ENCODE assay signal across 12 cellular contexts in the genomic region with DNA sequence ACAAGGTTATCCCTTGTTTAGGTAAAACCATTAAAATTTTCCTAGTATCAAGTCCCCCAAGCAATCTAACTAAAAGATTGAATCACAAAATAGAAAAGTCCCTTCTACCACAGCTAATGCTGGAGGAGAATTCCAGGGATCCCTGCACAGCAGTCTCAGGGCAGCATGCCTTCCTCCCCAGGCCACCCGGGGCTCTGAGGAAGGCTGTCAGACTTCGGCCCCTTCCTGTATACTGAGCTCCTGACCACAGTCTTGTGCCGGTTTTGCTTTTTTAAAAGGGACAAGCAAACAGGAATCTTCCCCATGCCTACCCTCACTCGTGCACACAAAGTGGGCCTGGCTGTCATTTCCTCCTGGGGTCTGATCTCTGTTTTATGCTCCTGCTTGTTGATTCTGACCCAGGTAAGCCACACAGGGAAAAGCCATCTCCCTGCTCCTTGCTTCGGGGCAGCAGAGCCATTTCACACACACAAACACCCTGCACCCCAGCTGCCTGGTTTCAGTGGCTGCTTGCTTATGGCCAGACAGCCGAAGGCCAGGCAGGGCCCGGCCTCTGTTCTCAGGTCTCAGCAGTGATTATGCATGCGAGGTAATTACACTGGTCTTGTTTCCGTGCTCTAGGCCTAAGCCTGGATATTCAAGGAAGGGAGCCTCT.
DNase-seq lines count a peak whose midpoint lies in the region; ATAC-seq and TF ChIP-seq lines count a peak whose summit lies in the region.
"Had no signal": no experiment of that assay in that cellular context is flagged by ENCODE, and none has a peak within 500 bp of the region (broad histone marks: within the 10 kb centered on the region; RNA-seq: fewer than 3 reads in every experiment).

No MANE protein-coding gene starts in this region.

- H3K9ac ChIP-seq in BLaER1 treated with 17β-estradiol and CSF1 and Interleukin-3, amounts not matched to agents 10 nM and 100 nM: peak overlapping the region in 1 of 11 experiments; percentile 26; a peak in 1 of 22 replicates
- H3K9ac ChIP-seq in fibroblast of lung (ENCODE audit: insufficient read depth, low read length) (no peak overlapping the region), parathyroid adenoma (no peak overlapping the region)

- POLR2A ChIA-PET in activated CD4-positive, alpha-beta memory T cell treated with anti-CD3 and anti-CD28 coated beads for 36 hours (lab: Charles Lee): no interaction called here

- H3K9me3 Mint-ChIP-seq in activated CD4-positive, alpha-beta memory T cell treated with anti-CD3 and anti-CD28 coated beads for 36 hours: no peaks in the 10 kb centered on the region
- no peaks in the 10 kb centered on the region for H3K9me3 Mint-ChIP-seq in activated CD8-positive, alpha-beta memory T cell treated with anti-CD3 and anti-CD28 coated beads, Interleukin-2, amount 10 ng/mL, durations not matched to agents 7 days and 5 days (ENCODE audit: low read depth)

- no peak overlapping the region for H3K4me3 ChIP-seq in BLaER1 treated with 17β-estradiol and CSF1 and Interleukin-3, amounts not matched to agents 10 nM and 100 nM
- no peak overlapping the region for H3K4me3 ChIP-seq in Peyer's patch
- no peak overlapping the region for H3K4me3 ChIP-seq in fibroblast of lung (replicated peaks in 1 of 4; ENCODE audit: control extremely low read depth in 1 of 4, insufficient read depth in 1 of 4, low read depth in 3 of 4, low read length in 4 of 4)
- H3K4me3 ChIP-seq in parathyroid adenoma (ENCODE audit: low read depth, low read length): no peak overlapping the region

- H2AFZ ChIP-seq in fibroblast of lung (ENCODE audit: low read length): peak overlapping the region; percentile 7
- peak overlapping the region; percentile 4 for H2AFZ ChIP-seq in parathyroid adenoma

- TF ChIP-seq CTCF in Peyer's patch (IDR thresholded peaks at IDR 0.05) (no peak), fibroblast of lung (conservative IDR thresholded peaks at IDR 0.05 in 1 of 2, IDR thresholded peaks at IDR 0.05 in 1 of 2; ENCODE audit: low read depth in 1 of 2, low read length in 2 of 2) (no peak), parathyroid adenoma (IDR thresholded peaks at IDR 0.05) (no peak)

- H3K79me2 ChIP-seq in fibroblast of lung (ENCODE audit: control insufficient read depth, insufficient read depth, low read length): no peaks in the 10 kb centered on the region
- no peaks in the 10 kb centered on the region for H3K79me2 ChIP-seq in parathyroid adenoma

- intact Hi-C loops in activated CD4-positive, alpha-beta memory T cell treated with anti-CD3 and anti-CD28 coated beads for 36 hours (cut with micrococcal nuclease): loop anchor here (10.0 kb wide), 2 partner anchors 152 to 792 kb away; a partner anchor contains a TSS

- H3K4me3 Mint-ChIP-seq in activated CD4-positive, alpha-beta memory T cell treated with anti-CD3 and anti-CD28 coated beads for 36 hours: no peak overlapping the region
- H3K4me3 Mint-ChIP-seq in activated CD8-positive, alpha-beta memory T cell treated with anti-CD3 and anti-CD28 coated beads, Interleukin-2, amount 10 ng/mL, durations not matched to agents 7 days and 5 days: no peak overlapping the region
- H3K4me3 Mint-ChIP-seq: stimulated activated naive B cell treated with anti-CD40 and anti-IgM and Interleukin-4, amounts not matched to agents 10 μg/mL and 1 μg/mL and 100 μg/mL, for 72 hours had no signal

- H3K4me1 Mint-ChIP-seq in activated CD4-positive, alpha-beta memory T cell treated with anti-CD3 and anti-CD28 coated beads for 36 hours (ENCODE audit: low read depth): no peaks in the 10 kb centered on the region
- no peaks in the 10 kb centered on the region for H3K4me1 Mint-ChIP-seq in activated CD8-positive, alpha-beta memory T cell treated with anti-CD3 and anti-CD28 coated beads, Interleukin-2, amount 10 ng/mL, durations not matched to agents 7 days and 5 days
- H3K4me1 Mint-ChIP-seq: stimulated activated naive B cell treated with anti-CD40 and anti-IgM and Interleukin-4, amounts not matched to agents 10 μg/mL and 1 μg/mL and 100 μg/mL, for 72 hours had no signal

- H3K27ac Mint-ChIP-seq in activated CD4-positive, alpha-beta memory T cell treated with anti-CD3 and anti-CD28 coated beads for 36 hours: no peak overlapping the region
- H3K27ac Mint-ChIP-seq in activated CD8-positive, alpha-beta memory T cell treated with anti-CD3 and anti-CD28 coated beads, Interleukin-2, amount 10 ng/mL, durations not matched to agents 7 days and 5 days: no peak overlapping the region
- H3K27ac Mint-ChIP-seq: stimulated activated naive B cell treated with anti-CD40 and anti-IgM and Interleukin-4, amounts not matched to agents 10 μg/mL and 1 μg/mL and 100 μg/mL, for 72 hours had no signal

- peaks cover 8 to 48% (median 34%) of the 10 kb centered on the region in 10 experiments; a peak in 19 of 20 replicates for H3K4me1 ChIP-seq in BLaER1 treated with 17β-estradiol and CSF1 and Interleukin-3, amounts not matched to agents 10 nM and 100 nM
- peaks cover 0 to 15% (median 0%) of the 10 kb centered on the region in 4 donors for H3K4me1 ChIP-seq in Peyer's patch
- peaks cover 35% of the 10 kb centered on the region for H3K4me1 ChIP-seq in fibroblast of lung (ENCODE audit: control insufficient read depth, extremely low read depth, insufficient read depth, low read length)
- H3K4me1 ChIP-seq in parathyroid adenoma: no peaks in the 10 kb centered on the region
- H3K4me1 ChIP-seq: foreskin keratinocyte had no signal

- no peaks in the 10 kb centered on the region for H3K27me3 ChIP-seq in BLaER1 treated with 17β-estradiol and CSF1 and Interleukin-3, amounts not matched to agents 10 nM and 100 nM
- H3K27me3 ChIP-seq in Peyer's patch (no peaks in the 10 kb centered on the region), fibroblast of lung (ENCODE audit: control insufficient read depth, insufficient read depth, low read length) (no peaks in the 10 kb centered on the region), parathyroid adenoma (ENCODE audit: control insufficient read depth, insufficient read depth, low read length) (no peaks in the 10 kb centered on the region)
- H3K27me3 ChIP-seq: foreskin keratinocyte had no signal

- H4K20me1 ChIP-seq in BLaER1 treated with 17β-estradiol and CSF1 and Interleukin-3, amounts not matched to agents 10 nM and 100 nM: no peaks in the 10 kb centered on the region
- H4K20me1 ChIP-seq in fibroblast of lung (ENCODE audit: control insufficient read depth, extremely low read depth, insufficient read depth, low read length): no peaks in the 10 kb centered on the region

- CTCF ChIA-PET in activated CD4-positive, alpha-beta memory T cell treated with anti-CD3 and anti-CD28 coated beads for 36 hours (lab: Charles Lee): no interaction called here
- CTCF ChIA-PET in activated CD8-positive, alpha-beta memory T cell treated with anti-CD3 and anti-CD28 coated beads, Interleukin-2, amount 10 ng/mL, durations not matched to agents 7 days and 5 days (lab: Charles Lee): no interaction called here

- peaks cover 10 to 25% (median 19%) of the 10 kb centered on the region in 11 experiments; a peak in 21 of 22 replicates for H3K9me3 ChIP-seq in BLaER1 treated with 17β-estradiol and CSF1 and Interleukin-3, amounts not matched to agents 10 nM and 100 nM (replicated peaks in 1 of 11)
- no peaks in the 10 kb centered on the region for H3K9me3 ChIP-seq in Peyer's patch
- no peaks in the 10 kb centered on the region for H3K9me3 ChIP-seq in fibroblast of lung (ENCODE audit: control insufficient read depth, insufficient read depth, low read depth, low read length)
- no peaks in the 10 kb centered on the region for H3K9me3 ChIP-seq in parathyroid adenoma (ENCODE audit: control insufficient read depth, low read length)

- ATAC-seq in GM21526 (IDR thresholded peaks at IDR 0.05; ENCODE audit: low FRiP score, unreplicated experiment): no peak
- ATAC-seq in GM18870 (IDR thresholded peaks at IDR 0.05; ENCODE audit: unreplicated experiment): no peak
- no peak for ATAC-seq in activated CD8-positive, alpha-beta memory T cell treated with anti-CD3 and anti-CD28 coated beads, Interleukin-2, amount 10 ng/mL, durations not matched to agents 7 days and 5 days
- ATAC-seq: stimulated activated naive B cell treated with anti-CD40 and anti-IgM and Interleukin-4, amounts not matched to agents 10 μg/mL and 1 μg/mL and 100 μg/mL, for 72 hours had no signal

- TF ChIP-seq POLR2A in Peyer's patch (IDR thresholded peaks at IDR 0.05): no peak

- peak overlapping the region; percentile 4 to 77 (median 50); a peak in 18 of 22 replicates for H3K4me2 ChIP-seq in BLaER1 treated with 17β-estradiol and CSF1 and Interleukin-3, amounts not matched to agents 10 nM and 100 nM
- H3K4me2 ChIP-seq in fibroblast of lung (ENCODE audit: extremely low read depth, insufficient read depth, low read length): peak overlapping the region; percentile 17
- H3K4me2 ChIP-seq in parathyroid adenoma (ENCODE audit: low read length): no peak overlapping the region

- peaks cover 13% of the 10 kb centered on the region for H3K27me3 Mint-ChIP-seq in activated CD4-positive, alpha-beta memory T cell treated with anti-CD3 and anti-CD28 coated beads for 36 hours
- H3K27me3 Mint-ChIP-seq in activated CD8-positive, alpha-beta memory T cell treated with anti-CD3 and anti-CD28 coated beads, Interleukin-2, amount 10 ng/mL, durations not matched to agents 7 days and 5 days: peaks cover 2% of the 10 kb centered on the region

- H3K36me3 Mint-ChIP-seq in activated CD4-positive, alpha-beta memory T cell treated with anti-CD3 and anti-CD28 coated beads for 36 hours: no peaks in the 10 kb centered on the region
- H3K36me3 Mint-ChIP-seq in activated CD8-positive, alpha-beta memory T cell treated with anti-CD3 and anti-CD28 coated beads, Interleukin-2, amount 10 ng/mL, durations not matched to agents 7 days and 5 days: no peaks in the 10 kb centered on the region
- H3K36me3 Mint-ChIP-seq: stimulated activated naive B cell treated with anti-CD40 and anti-IgM and Interleukin-4, amounts not matched to agents 10 μg/mL and 1 μg/mL and 100 μg/mL, for 72 hours had no signal

- 0 out of 22 replicates have a peak overlapping the region, but pooled peaks of 2 of the 11 experiments have one; percentile 2 to 21 for H3K27ac ChIP-seq in BLaER1 treated with 17β-estradiol and CSF1 and Interleukin-3, amounts not matched to agents 10 nM and 100 nM
- peak overlapping the region in 3 of 4 donors; percentile 24 to 43 (median 27) for H3K27ac ChIP-seq in Peyer's patch
- H3K27ac ChIP-seq in fibroblast of lung (ENCODE audit: insufficient read depth, low read length): peak overlapping the region; percentile 65
- H3K27ac ChIP-seq in parathyroid adenoma: no peak overlapping the region
- H3K27ac ChIP-seq: WERI-Rb-1 had no signal

- H3K36me3 ChIP-seq in BLaER1 treated with 17β-estradiol and CSF1 and Interleukin-3, amounts not matched to agents 10 nM and 100 nM: no peaks in the 10 kb centered on the region
- no peaks in the 10 kb centered on the region for H3K36me3 ChIP-seq in Peyer's patch
- no peaks in the 10 kb centered on the region for H3K36me3 ChIP-seq in fibroblast of lung (ENCODE audit: control insufficient read depth, insufficient read depth, low read length)
- no peaks in the 10 kb centered on the region for H3K36me3 ChIP-seq in parathyroid adenoma (ENCODE audit: control insufficient read depth, insufficient read depth, low read length)
- H3K36me3 ChIP-seq: WERI-Rb-1 had no signal

- DNase-seq in Peyer's patch (no peak), fibroblast of lung (ENCODE audit: low read depth in 2 of 2) (no peak)
- DNase-seq in activated CD4-positive, alpha-beta memory T cell treated with anti-CD3 and anti-CD28 coated beads for 36 hours: no peak
- no peak for DNase-seq in activated CD8-positive, alpha-beta memory T cell treated with anti-CD3 and anti-CD28 coated beads, Interleukin-2, amount 10 ng/mL, durations not matched to agents 7 days and 5 days
- DNase-seq: stimulated activated CD4-positive, alpha-beta T cell treated with anti-CD3 and anti-CD28 coated beads, Interleukin-15, amount 100 ng/mL, for 24 hours; stimulated activated naive B cell treated with anti-CD40 and anti-IgM and Interleukin-4, amounts not matched to agents 10 μg/mL and 1 μg/mL and 100 μg/mL, for 72 hours; WERI-Rb-1 had no signal
